14 cellular contexts compared by ENCODE assay signal in genomic region chr16:31439023-31439422, GRCh38. TPM values are rescaled to one million over a fixed set of nuclear protein-coding genes. Genes with fewer than 3 reads are reported as not detected.
DNase-seq lines count a peak whose midpoint lies in the region; ATAC-seq, FAIRE-seq and TF ChIP-seq lines count a peak whose summit lies in the region.
"Not testable (repeated sequence)": the region's sequence is repeated elsewhere in the genome, so short reads cannot be mapped to it uniquely, and the experiment has no call there.
"Had no signal": no experiment of that assay in that cellular context is flagged by ENCODE, and none has a peak within 500 bp of the region (broad histone marks: within the 10 kb centered on the region; RNA-seq: fewer than 3 reads in every experiment).

No MANE protein-coding gene starts in this region.

- not testable (repeated sequence) for H3K36me3 Mint-ChIP-seq in activated B cell treated with CpG ODN at 0.5 μM for 24 hours (ENCODE audit: low read depth); activated naive CD8-positive, alpha-beta T cell treated with anti-CD3 and anti-CD28 coated beads, Interleukin-2, amount 50 U/mL, for 24 hours (ENCODE audit: low read depth); natural killer cell treated with Interleukin-12 subunit alpha and Interleukin-12 subunit beta and Interleukin-15 and Interleukin-18, amount 100 ng/mL, for 72 hours

- TF ChIP-seq POLR2A in GM12891 (IDR thresholded peaks at IDR 0.05; ENCODE audit: low read depth, low read length), result not testable (repeated sequence)

- H3K36me3 ChIP-seq in OCI-LY3 (replicated peaks; ENCODE audit: low read depth, low read length), result not testable (repeated sequence)

- intact Hi-C loops in activated B cell treated with CpG ODN at 0.5 μM for 24 hours (cut with micrococcal nuclease), result not testable (repeated sequence)

- peak; percentile 42 for ATAC-seq in GM18861 (IDR thresholded peaks at IDR 0.05; ENCODE audit: unreplicated experiment)
- peak; percentile 19 for ATAC-seq in activated B cell treated with CpG ODN at 0.5 μM for 24 hours (ENCODE audit: low read depth)
- ATAC-seq in activated naive CD8-positive, alpha-beta T cell treated with anti-CD3 and anti-CD28 coated beads, Interleukin-2, amount 50 U/mL, for 24 hours, result peak; percentile 35
- ATAC-seq in natural killer cell treated with Interleukin-12 subunit alpha and Interleukin-12 subunit beta and Interleukin-15 and Interleukin-18, amount 100 ng/mL, for 72 hours, result peak in 1 of 2 donors; percentile 51

- H3K27ac Mint-ChIP-seq in activated B cell treated with CpG ODN at 0.5 μM for 24 hours; activated naive CD8-positive, alpha-beta T cell treated with anti-CD3 and anti-CD28 coated beads, Interleukin-2, amount 50 U/mL, for 24 hours: not testable (repeated sequence)
- H3K27ac Mint-ChIP-seq in natural killer cell treated with Interleukin-12 subunit alpha and Interleukin-12 subunit beta and Interleukin-15 and Interleukin-18, amount 100 ng/mL, for 72 hours, result peak overlapping the region in 1 of 2 donors; percentile 1

- not testable (repeated sequence) for H4K20me1 ChIP-seq in OCI-LY3 (ENCODE audit: insufficient read depth, low read length)

- H2AFZ ChIP-seq in OCI-LY3 (ENCODE audit: low read depth, low read length), result not testable (repeated sequence)

- peak; percentile 85 for FAIRE-seq in GM12891 (lab: Jason Lieb, UNC)

- H3K4me3 Mint-ChIP-seq in activated B cell treated with CpG ODN at 0.5 μM for 24 hours; activated naive CD8-positive, alpha-beta T cell treated with anti-CD3 and anti-CD28 coated beads, Interleukin-2, amount 50 U/mL, for 24 hours: not testable (repeated sequence)
- H3K4me3 Mint-ChIP-seq in natural killer cell treated with Interleukin-12 subunit alpha and Interleukin-12 subunit beta and Interleukin-15 and Interleukin-18, amount 100 ng/mL, for 72 hours, result peak overlapping the region; percentile 30

- H3K27me3 Mint-ChIP-seq in activated B cell treated with CpG ODN at 0.5 μM for 24 hours; activated naive CD8-positive, alpha-beta T cell treated with anti-CD3 and anti-CD28 coated beads, Interleukin-2, amount 50 U/mL, for 24 hours; natural killer cell treated with Interleukin-12 subunit alpha and Interleukin-12 subunit beta and Interleukin-15 and Interleukin-18, amount 100 ng/mL, for 72 hours: not testable (repeated sequence)

- not testable (repeated sequence) for H3K27ac ChIP-seq in OCI-LY3 (ENCODE audit: low read length)

- DNase-seq in GM12891 (ENCODE audit: insufficient read length, low spot score); activated B cell treated with CpG ODN at 0.5 μM for 24 hours; activated naive CD8-positive, alpha-beta T cell treated with anti-CD3 and anti-CD28 coated beads, Interleukin-2, amount 50 U/mL, for 24 hours: not testable (repeated sequence)
- peak; percentile 47 for DNase-seq in germinal center (ENCODE audit: low spot score)
- peak; percentile 60 for DNase-seq in natural killer cell treated with Interleukin-12 subunit alpha and Interleukin-12 subunit beta and Interleukin-15 and Interleukin-18, amount 100 ng/mL, for 72 hours (ENCODE audit: low spot score)

- H3K9ac ChIP-seq in OCI-LY3 (ENCODE audit: low read length), result not testable (repeated sequence)

- H3K9me3 Mint-ChIP-seq in activated B cell treated with CpG ODN at 0.5 μM for 24 hours; activated naive CD8-positive, alpha-beta T cell treated with anti-CD3 and anti-CD28 coated beads, Interleukin-2, amount 50 U/mL, for 24 hours; natural killer cell treated with Interleukin-12 subunit alpha and Interleukin-12 subunit beta and Interleukin-15 and Interleukin-18, amount 100 ng/mL, for 72 hours: not testable (repeated sequence)

- not testable (repeated sequence) for H3K4me3 ChIP-seq in OCI-LY3 (ENCODE audit: low read length)

- not testable (repeated sequence) for H3K27me3 ChIP-seq in OCI-LY3 (ENCODE audit: low read depth, low read length)

- not testable (repeated sequence) for H3K9me3 ChIP-seq in OCI-LY3 (ENCODE audit: insufficient read depth, low read length)

- POLR2A ChIA-PET in activated B cell treated with CpG ODN at 0.5 μM for 24 hours (lab: Charles Lee), result not testable (repeated sequence)

- peak overlapping the region; percentile 41 for H3K4me2 ChIP-seq in OCI-LY3 (ENCODE audit: low read length)

- H3K79me2 ChIP-seq in OCI-LY3 (ENCODE audit: low read length), result not testable (repeated sequence)

- peaks cover 14% of the 10 kb centered on the region for H3K4me1 ChIP-seq in OCI-LY3 (ENCODE audit: low read length)

- H3K4me1 Mint-ChIP-seq in activated B cell treated with CpG ODN at 0.5 μM for 24 hours, result peaks cover 19% of the 10 kb centered on the region
- peaks cover 20% of the 10 kb centered on the region for H3K4me1 Mint-ChIP-seq in activated naive CD8-positive, alpha-beta T cell treated with anti-CD3 and anti-CD28 coated beads, Interleukin-2, amount 50 U/mL, for 24 hours
- H3K4me1 Mint-ChIP-seq in natural killer cell treated with Interleukin-12 subunit alpha and Interleukin-12 subunit beta and Interleukin-15 and Interleukin-18, amount 100 ng/mL, for 72 hours (ENCODE audit: low read depth in 2 of 2), result peaks cover 25 to 36% of the 10 kb centered on the region in 2 donors

- CTCF ChIA-PET in activated B cell treated with CpG ODN at 0.5 μM for 24 hours (lab: Charles Lee), result not testable (repeated sequence)

- TF ChIP-seq CTCF in OCI-LY3 (IDR thresholded peaks at IDR 0.05; ENCODE audit: low read depth, low read length); activated B cell treated with CpG ODN at 0.5 μM for 24 hours (IDR thresholded peaks at IDR 0.05): not testable (repeated sequence)

RNA-seq across cellular contexts. Expression of gene ZNF843, which starts 3.6 kb away (rescaled TPM):
- 0.03 TPM for polyA plus RNA-seq in GM12891 (2012; ENCODE audit: low read depth, missing spikeins)
- 0.10 and 0.11 TPM in 2 replicates for total RNA-seq in activated B cell treated with CpG ODN at 0.5 μM for 24 hours
- total RNA-seq in natural killer cell treated with Interleukin-12 subunit alpha and Interleukin-12 subunit beta and Interleukin-15 and Interleukin-18, amount 100 ng/mL, for 72 hours, result under 1 TPM in 1 of 2 donors, not detected in 1; 0.17 TPM
- total RNA-seq: HepG2 had no signal
- polyA plus RNA-seq: CD14-positive monocyte; CD4-positive, alpha-beta memory T cell; IgD-negative memory B cell had no signal

RNA-seq across cellular contexts. Expression of gene COX6A2, which starts 10.9 kb away (rescaled TPM):
- not detected for polyA plus RNA-seq in GM12891 (2012; ENCODE audit: low read depth, missing spikeins)
- not detected in 2 replicates for total RNA-seq in activated B cell treated with CpG ODN at 0.5 μM for 24 hours
- total RNA-seq in natural killer cell treated with Interleukin-12 subunit alpha and Interleukin-12 subunit beta and Interleukin-15 and Interleukin-18, amount 100 ng/mL, for 72 hours, result not detected
- total RNA-seq: CD4-positive, alpha-beta memory T cell; GM23248; H4; HepG2 had no signal
- polyA plus RNA-seq: BJ; CD14-positive monocyte; CD4-positive, alpha-beta memory T cell; GM23248; HepG2; IgD-negative memory B cell had no signal

RNA-seq across cellular contexts. Expression of gene ARMC5, which starts 20.3 kb away (rescaled TPM):
- polyA plus RNA-seq in GM12891 (2012; ENCODE audit: low read depth, missing spikeins), result 7.6 TPM
- total RNA-seq in activated B cell treated with CpG ODN at 0.5 μM for 24 hours, result 10.9 TPM in 2 replicates
- total RNA-seq in natural killer cell treated with Interleukin-12 subunit alpha and Interleukin-12 subunit beta and Interleukin-15 and Interleukin-18, amount 100 ng/mL, for 72 hours, result 10 to 100 TPM; 31.6 to 36.0 TPM

RNA-seq across cellular contexts. Expression of gene TGFB1I1, which starts 32.9 kb away (rescaled TPM):
- 1.5 TPM for polyA plus RNA-seq in GM12891 (2012; ENCODE audit: low read depth, missing spikeins)
- total RNA-seq in activated B cell treated with CpG ODN at 0.5 μM for 24 hours, result 1.4 and 2.6 TPM in 2 replicates
- under 1 TPM; 0.55 to 0.75 TPM for total RNA-seq in natural killer cell treated with Interleukin-12 subunit alpha and Interleukin-12 subunit beta and Interleukin-15 and Interleukin-18, amount 100 ng/mL, for 72 hours

RNA-seq across cellular contexts. Expression of gene SLC5A2, which starts 43.9 kb away (rescaled TPM):
- polyA plus RNA-seq in GM12891 (2012; ENCODE audit: low read depth, missing spikeins), result 0.26 TPM
- total RNA-seq in activated B cell treated with CpG ODN at 0.5 μM for 24 hours, result not detected in 2 replicates
- total RNA-seq in natural killer cell treated with Interleukin-12 subunit alpha and Interleukin-12 subunit beta and Interleukin-15 and Interleukin-18, amount 100 ng/mL, for 72 hours, result not detected
- total RNA-seq: GM23248, H4 had no signal
- polyA plus RNA-seq: BJ, CD14-positive monocyte had no signal
